9 cellular contexts compared by ENCODE assay signal in genomic region chr3:5205165-5205941, GRCh38. TPM values are rescaled to one million over a fixed set of nuclear protein-coding genes. Genes with fewer than 3 reads are reported as not detected.
DNase-seq lines count a peak whose midpoint lies in the region; ATAC-seq, FAIRE-seq and TF ChIP-seq lines count a peak whose summit lies in the region.
"Had no signal": no experiment of that assay in that cellular context is flagged by ENCODE, and none has a peak within 500 bp of the region (broad histone marks: within the 10 kb centered on the region; RNA-seq: fewer than 3 reads in every experiment).

No MANE protein-coding gene starts in this region.

- H3K36me3 ChIP-seq in astrocyte (ENCODE audit: insufficient read depth, low read length) (peaks cover 61% of the 10 kb centered on the region), testis (ENCODE audit: low read depth, missing control alignments) (no peaks in the 10 kb centered on the region)

- peak overlapping the region; percentile 49 for H3K4me2 ChIP-seq in astrocyte (ENCODE audit: low read length)

- no peak for TF ChIP-seq CTCF in GM10248 (IDR thresholded peaks at IDR 0.05; ENCODE audit: control extremely low read depth, extremely low read depth, low read depth, missing control alignments)
- TF ChIP-seq CTCF in astrocyte (IDR thresholded peaks at IDR 0.05; ENCODE audit: insufficient read depth, low read depth, low read length), result no peak
- no peak for TF ChIP-seq CTCF in omental fat pad (IDR thresholded peaks at IDR 0.05)
- TF ChIP-seq CTCF in testis (IDR thresholded peaks at IDR 0.05), result no peak

- H3K27ac ChIP-seq in astrocyte (ENCODE audit: low read depth, low read length) (peak overlapping the region; percentile 89), testis (no peak overlapping the region)
- H3K27ac ChIP-seq: upper lobe of right lung had no signal

- H3K4me3 ChIP-seq in astrocyte (ENCODE audit: insufficient read depth, low read depth, low read length), result peak overlapping the region; percentile 3
- H3K4me3 ChIP-seq in testis, result no peak overlapping the region
- H3K4me3 ChIP-seq: upper lobe of right lung had no signal

- no peak overlapping the region for H3K27ac Mint-ChIP-seq in astrocyte (ENCODE audit: unreplicated experiment)

- intact Hi-C loops in testis (cut with DNase I; ENCODE audit: low total_unique reads), result no loop called here

- H3K4me1 Mint-ChIP-seq in astrocyte (ENCODE audit: low read depth, unreplicated experiment), result no peaks in the 10 kb centered on the region

- H4K20me1 ChIP-seq in astrocyte (ENCODE audit: insufficient read depth, low read length), result no peaks in the 10 kb centered on the region

- H3K9me3 Mint-ChIP-seq in astrocyte (ENCODE audit: unreplicated experiment), result no peaks in the 10 kb centered on the region

- POLR2A ChIA-PET in GM10248 (lab: Yijun Ruan, JAX), result interaction anchor here (0.8 to 0.9 kb wide), 2 partner anchors 9 to 16 kb away, joined by 4 to 5 read pairs; no protein-coding TSS in a partner anchor

- H3K4me1 ChIP-seq in astrocyte (ENCODE audit: insufficient read depth, low read length), result peaks cover 8% of the 10 kb centered on the region
- H3K4me1 ChIP-seq in testis, result no peaks in the 10 kb centered on the region
- H3K4me1 ChIP-seq: upper lobe of right lung had no signal

- H3K9me3 ChIP-seq in astrocyte (ENCODE audit: insufficient read depth, low read depth, low read length) (no peaks in the 10 kb centered on the region), testis (no peaks in the 10 kb centered on the region)
- H3K9me3 ChIP-seq: upper lobe of right lung had no signal

- peaks cover under 1% of the 10 kb centered on the region for H3K79me2 ChIP-seq in astrocyte (ENCODE audit: insufficient read depth, low read length)

- no peak overlapping the region for H2AFZ ChIP-seq in astrocyte (ENCODE audit: low read depth, low read length)

- DNase-seq in GM10248 (ENCODE audit: extremely low spot score) (peak; percentile 65), astrocyte (ENCODE audit: low read depth) (peak; percentile 90), omental fat pad (ENCODE audit: low spot score) (no peak), HT-29 (ENCODE audit: low spot score) (no peak), NK-92 (lab: John Stamatoyannopoulos, UW; ENCODE audit: unreplicated experiment) (no peak), testis (no peak)
- DNase-seq: upper lobe of right lung had no signal

- WGBS in testis, 2 donors, result 80 to 81% methylated on average over 7 of the region's 7 CpGs

- no peak for FAIRE-seq in astrocyte (lab: Jason Lieb, UNC)

- CTCF ChIA-PET in GM10248 (lab: Yijun Ruan, JAX), result interaction anchor here (0.9 to 3.2 kb wide), 4 partner anchors 11 to 82 kb away, joined by 3 to 11 read pairs (median 4); no protein-coding TSS in a partner anchor

- ATAC-seq in GM19328 (IDR thresholded peaks at IDR 0.05; ENCODE audit: unreplicated experiment), result peak; percentile 97
- ATAC-seq in HG03095 (IDR thresholded peaks at IDR 0.05; ENCODE audit: unreplicated experiment), result peak; percentile 98
- no peak for ATAC-seq in omental fat pad (ENCODE audit: low FRiP score)
- ATAC-seq: upper lobe of right lung had no signal

- no peak for TF ChIP-seq POLR2A in testis (IDR thresholded peaks at IDR 0.05)

- no peak overlapping the region for H3K4me3 Mint-ChIP-seq in astrocyte (ENCODE audit: unreplicated experiment)

- H3K27me3 ChIP-seq in astrocyte (ENCODE audit: insufficient read depth, low read length), result no peaks in the 10 kb centered on the region
- no peaks in the 10 kb centered on the region for H3K27me3 ChIP-seq in testis
- H3K27me3 ChIP-seq: upper lobe of right lung had no signal

- peak overlapping the region; percentile 61 for H3K9ac ChIP-seq in astrocyte (ENCODE audit: low read length)

- H3K27me3 Mint-ChIP-seq in astrocyte (ENCODE audit: low read depth, unreplicated experiment), result no peaks in the 10 kb centered on the region

- H3K36me3 Mint-ChIP-seq in astrocyte (ENCODE audit: low read depth, unreplicated experiment), result peaks cover 24% of the 10 kb centered on the region

RNA-seq across cellular contexts. Expression of gene EDEM1, which starts 17.8 kb away (rescaled TPM):
- 62.7 and 65.4 TPM in 2 replicates for total RNA-seq in astrocyte
- 10 to 100 TPM; 32.7 to 69.4 (median 49.9) TPM for total RNA-seq in omental fat pad
- total RNA-seq in HT-29 (2014; rRNA removed; shearing (Covaris generic)), result 35.8 and 36.0 TPM in 2 replicates
- 10 to 100 TPM; 30.3 to 33.5 TPM for total RNA-seq in testis
- polyA plus RNA-seq in testis (ENCODE audit: insufficient read depth, low read depth, low replicate concordance), result 28.6 TPM

Comparison
In these comparisons a context has a peak if more than half of its experiments do, and no peak if none do; other contexts are left out.
1. DNase-seq: peak in GM10248 (single experiment) and astrocyte (single experiment); none in omental fat pad (single experiment), HT-29 (single experiment), NK-92 (single experiment) and testis (single experiment).